In genomic region chr2:64836566-64836965, GRCh38 we compare ENCODE assay signal across 26 cellular contexts.
DNase-seq lines count a peak whose midpoint lies in the region; ATAC-seq and TF ChIP-seq lines count a peak whose summit lies in the region.
"Had no signal": no experiment of that assay in that cellular context is flagged by ENCODE, and none has a peak within 500 bp of the region (broad histone marks: within the 10 kb centered on the region; RNA-seq: fewer than 3 reads in every experiment).

No MANE protein-coding gene starts in this region.

- H3K9ac ChIP-seq in smooth muscle cell (ENCODE audit: low read depth) = no peak overlapping the region

- no peak overlapping the region for H3K4me3 ChIP-seq in Panc1 (ENCODE audit: low read depth in 2 of 2, low read length in 2 of 2)
- H3K4me3 ChIP-seq in fibroblast of villous mesenchyme (ENCODE audit: low read depth, low read length) = no peak overlapping the region
- H3K4me3 ChIP-seq in smooth muscle cell = no peak overlapping the region
- H3K4me3 ChIP-seq: ascending aorta, pancreas, upper lobe of right lung had no signal

- intact Hi-C loops in Panc1 (cut with micrococcal nuclease; ENCODE audit: unreplicated experiment) = no loop called here
- intact Hi-C loops in posterior cingulate gyrus (cut with DNase I) = loop anchor here (10.0 kb wide), 1 partner anchor 192 kb away; no protein-coding TSS in a partner anchor

- no peak overlapping the region for H2AFZ ChIP-seq in smooth muscle cell (ENCODE audit: low read depth)

- TF ChIP-seq CTCF in Panc1 (IDR thresholded peaks at IDR 0.05) (no peak), fibroblast of villous mesenchyme (IDR thresholded peaks at IDR 0.05; ENCODE audit: insufficient read depth, low read depth, low read length) (no peak), smooth muscle cell (IDR thresholded peaks at IDR 0.05; ENCODE audit: borderline replicate concordance, insufficient read depth, poor library complexity, severe bottlenecking) (no peak), omental fat pad (IDR thresholded peaks at IDR 0.05) (no peak)

- H4K20me1 ChIP-seq in smooth muscle cell (ENCODE audit: low read depth) = no peaks in the 10 kb centered on the region

- H3K36me3 ChIP-seq in Panc1 (ENCODE audit: control insufficient read depth, insufficient read depth, low read length) (no peaks in the 10 kb centered on the region), smooth muscle cell (ENCODE audit: low read depth) (no peaks in the 10 kb centered on the region)
- H3K36me3 ChIP-seq: ascending aorta, pancreas, upper lobe of right lung, WERI-Rb-1 had no signal

- peak; percentile 54 for DNase-seq in DMS53 (lab: John Stamatoyannopoulos, UW)
- DNase-seq in Panc1 (ENCODE audit: low read depth, low spot score) = no peak
- peak; percentile 38 for DNase-seq in fibroblast of villous mesenchyme (ENCODE audit: low read depth)
- DNase-seq in smooth muscle cell (lab: John Stamatoyannopoulos, UW; ENCODE audit: unreplicated experiment) = no peak
- DNase-seq in omental fat pad (ENCODE audit: low spot score) = no peak
- no peak for DNase-seq in T-helper 9 cell
- DNase-seq in posterior cingulate gyrus = no peak
- DNase-seq: activated CD4-positive, alpha-beta T cell treated with anti-CD3 and anti-CD28 coated beads, Interleukin-2, amount 10 ng/mL, durations not matched to agents 7 days and 5 days; activated CD8-positive, alpha-beta memory T cell treated with anti-CD3 and anti-CD28 coated beads, Interleukin-2, amount 10 ng/mL, durations not matched to agents 7 days and 5 days; CD4-positive, alpha-beta memory T cell; effector memory CD8-positive, alpha-beta T cell; GDM1; glutamatergic neuron; mesendoderm; naive thymus-derived CD8-positive, alpha-beta T cell; NCI-H146; NCI-H2171; NCI-H524 treated with DMSO at 0.1 percent for 48 hours; pancreas; right cardiac atrium; RPMI8226; upper lobe of right lung; WERI-Rb-1 had no signal

- H3K27me3 ChIP-seq in Panc1 (ENCODE audit: control insufficient read depth, insufficient read depth, low read length) = no peaks in the 10 kb centered on the region
- no peaks in the 10 kb centered on the region for H3K27me3 ChIP-seq in smooth muscle cell (ENCODE audit: low read depth)
- H3K27me3 ChIP-seq: ascending aorta, pancreas, upper lobe of right lung had no signal

- H3K27ac ChIP-seq in Panc1 (ENCODE audit: low read length) = peak overlapping the region; percentile 62; the same call in 1 of the 2 replicates
- peak overlapping the region; percentile 78 for H3K27ac ChIP-seq in smooth muscle cell (ENCODE audit: low read depth)
- H3K27ac ChIP-seq: ascending aorta, pancreas, upper lobe of right lung, WERI-Rb-1 had no signal

- no peaks in the 10 kb centered on the region for H3K79me2 ChIP-seq in smooth muscle cell (ENCODE audit: low read depth)

- BruUV-seq in Panc1 (replicated peaks; lab: Mats Ljungman, UMichigan) = no TSS peak

- H3K4me2 ChIP-seq in smooth muscle cell = no peak overlapping the region

- H3F3A ChIP-seq in smooth muscle cell (ENCODE audit: low read depth) = peaks cover 6% of the 10 kb centered on the region

- H3K9me3 ChIP-seq in Panc1 (ENCODE audit: control insufficient read depth, insufficient read depth, low read depth, low read length) = no peaks in the 10 kb centered on the region
- H3K9me3 ChIP-seq in smooth muscle cell (replicated peaks; ENCODE audit: low read depth) = no peaks in the 10 kb centered on the region
- H3K9me3 ChIP-seq: ascending aorta, pancreas, upper lobe of right lung had no signal

- in situ Hi-C loops in Panc1 (cut with HindIII; ENCODE audit: low pct_unique_long_range_greater_than_20kb, low sequenced_read_pairs) = no loop called here

- no peak for ATAC-seq in Panc1
- no peak for ATAC-seq in omental fat pad (ENCODE audit: low FRiP score)
- ATAC-seq: activated CD8-positive, alpha-beta memory T cell treated with anti-CD3 and anti-CD28 coated beads, Interleukin-2, amount 10 ng/mL, durations not matched to agents 7 days and 5 days; activated naive CD4-positive, alpha-beta T cell treated with anti-CD3 and anti-CD28 coated beads, Interleukin-2, amount 50 U/mL, for 72 hours; activated T-helper 17 cell treated with anti-CD3 and anti-CD28 coated beads, Interleukin-2, amount 50 U/mL, for 72 hours; effector memory CD8-positive, alpha-beta T cell; naive thymus-derived CD8-positive, alpha-beta T cell; pancreas; right cardiac atrium; upper lobe of right lung had no signal

- POLR2A ChIA-PET in Panc1 (lab: Charles Lee) = no interaction called here

- peaks cover 15% of the 10 kb centered on the region for H3K4me1 ChIP-seq in Panc1 (ENCODE audit: control insufficient read depth, insufficient read depth, low read length)
- peaks cover 23% of the 10 kb centered on the region for H3K4me1 ChIP-seq in smooth muscle cell (ENCODE audit: low read depth)

- WGBS in smooth muscle cell (ENCODE audit: low lambda C conversion rate) = 35% methylated on average over 5 of the region's 5 CpGs

- CTCF ChIA-PET in Panc1 (lab: Charles Lee) = no interaction called here

Comparison
In these comparisons a context has a peak if more than half of its experiments do, and no peak if none do; other contexts are left out.
1. DNase-seq: peak in DMS53 (single experiment) and fibroblast of villous mesenchyme (single experiment); none in Panc1 (single experiment), smooth muscle cell (single experiment), omental fat pad (single experiment), T-helper 9 cell (single experiment) and posterior cingulate gyrus (0 of 10).